ENCODE assay signal across 1 cellular context in the genomic region with DNA sequence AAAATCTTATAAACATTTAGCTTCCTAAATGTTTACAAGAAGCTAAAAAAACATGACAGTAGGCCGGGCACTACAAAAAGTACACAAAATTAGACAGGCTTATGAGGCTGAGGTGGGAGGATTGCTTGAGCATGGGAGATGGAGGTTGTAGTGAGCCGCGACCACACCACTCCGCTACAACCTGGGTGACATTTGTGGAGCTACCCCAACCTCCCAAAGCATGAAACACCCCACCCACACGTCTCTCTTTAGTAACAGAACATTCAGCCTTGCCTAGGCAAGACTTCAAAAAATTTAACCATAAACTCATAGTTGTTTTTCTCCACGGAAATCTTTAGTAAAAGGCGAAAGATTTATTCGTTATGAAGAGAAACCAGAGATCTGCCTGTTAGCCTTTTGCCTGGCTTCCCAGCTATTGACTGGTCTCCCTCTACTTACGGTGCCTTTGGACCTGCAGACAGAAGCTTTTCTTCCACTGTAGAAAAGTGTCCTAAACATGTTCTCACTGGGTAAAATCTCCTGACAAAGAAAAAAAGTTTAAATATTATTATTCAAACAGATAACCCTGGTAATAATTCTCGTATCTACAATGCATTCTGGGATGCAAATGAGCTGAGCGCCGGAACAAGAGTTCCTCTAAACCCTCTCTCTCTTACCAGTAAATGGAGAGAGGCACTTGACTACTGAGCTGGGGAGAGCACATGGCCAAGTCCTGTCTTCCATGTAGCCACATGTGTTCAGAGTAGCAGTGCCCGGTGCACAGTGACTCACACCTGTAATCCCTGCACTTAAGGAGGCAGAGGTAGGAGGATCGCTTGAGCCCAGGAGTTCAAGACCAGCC.
TF ChIP-seq lines count a peak whose summit lies in the region.

No MANE protein-coding gene starts in this region.

TF ChIP-seq in HepG2, 621 proteins besides CTCF, POLR2A, EP300 and RAD21 (continued from another document and continues in another):
- TF ChIP-seq ARNT2 (CRISPR knock-in tag; IDR thresholded peaks at IDR 0.05; ENCODE audit: low read depth) = peak; percentile 75; the same call in 1 of the 2 replicates
- TF ChIP-seq, protein P1, sequence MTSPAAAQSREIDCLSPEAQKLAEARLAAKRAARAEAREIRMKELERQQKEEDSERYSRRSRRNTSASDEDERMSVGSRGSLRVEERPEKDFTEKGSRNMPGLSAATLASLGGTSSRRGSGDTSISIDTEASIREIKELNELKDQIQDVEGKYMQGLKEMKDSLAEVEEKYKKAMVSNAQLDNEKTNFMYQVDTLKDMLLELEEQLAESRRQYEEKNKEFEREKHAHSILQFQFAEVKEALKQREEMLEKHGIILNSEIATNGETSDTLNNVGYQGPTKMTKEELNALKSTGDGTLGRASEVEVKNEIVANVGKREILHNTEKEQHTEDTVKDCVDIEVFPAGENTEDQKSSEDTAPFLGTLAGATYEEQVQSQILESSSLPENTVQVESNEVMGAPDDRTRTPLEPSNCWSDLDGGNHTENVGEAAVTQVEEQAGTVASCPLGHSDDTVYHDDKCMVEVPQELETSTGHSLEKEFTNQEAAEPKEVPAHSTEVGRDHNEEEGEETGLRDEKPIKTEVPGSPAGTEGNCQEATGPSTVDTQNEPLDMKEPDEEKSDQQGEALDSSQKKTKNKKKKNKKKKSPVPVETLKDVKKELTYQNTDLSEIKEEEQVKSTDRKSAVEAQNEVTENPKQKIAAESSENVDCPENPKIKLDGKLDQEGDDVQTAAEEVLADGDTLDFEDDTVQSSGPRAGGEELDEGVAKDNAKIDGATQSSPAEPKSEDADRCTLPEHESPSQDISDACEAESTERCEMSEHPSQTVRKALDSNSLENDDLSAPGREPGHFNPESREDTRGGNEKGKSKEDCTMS (CRISPR knock-in tag; conservative IDR thresholded peaks at IDR 0.05) = no peak
- peak; percentile 44 for TF ChIP-seq NR2F6 (IDR thresholded peaks at IDR 0.05)
- peak; percentile 56 for TF ChIP-seq NR2F6 (CRISPR knock-in tag; IDR thresholded peaks at IDR 0.05)
- peak; percentile 59; the same call in 1 of the 2 replicates for TF ChIP-seq SAFB2 (CRISPR knock-in tag; IDR thresholded peaks at IDR 0.05; ENCODE audit: borderline replicate concordance, low read depth)
- TF ChIP-seq ZFP82 (CRISPR knock-in tag; IDR thresholded peaks at IDR 0.05; ENCODE audit: borderline replicate concordance) = no peak
- no peak for TF ChIP-seq ZMYM3 (CRISPR knock-in tag; IDR thresholded peaks at IDR 0.05)
- TF ChIP-seq, protein P2, sequence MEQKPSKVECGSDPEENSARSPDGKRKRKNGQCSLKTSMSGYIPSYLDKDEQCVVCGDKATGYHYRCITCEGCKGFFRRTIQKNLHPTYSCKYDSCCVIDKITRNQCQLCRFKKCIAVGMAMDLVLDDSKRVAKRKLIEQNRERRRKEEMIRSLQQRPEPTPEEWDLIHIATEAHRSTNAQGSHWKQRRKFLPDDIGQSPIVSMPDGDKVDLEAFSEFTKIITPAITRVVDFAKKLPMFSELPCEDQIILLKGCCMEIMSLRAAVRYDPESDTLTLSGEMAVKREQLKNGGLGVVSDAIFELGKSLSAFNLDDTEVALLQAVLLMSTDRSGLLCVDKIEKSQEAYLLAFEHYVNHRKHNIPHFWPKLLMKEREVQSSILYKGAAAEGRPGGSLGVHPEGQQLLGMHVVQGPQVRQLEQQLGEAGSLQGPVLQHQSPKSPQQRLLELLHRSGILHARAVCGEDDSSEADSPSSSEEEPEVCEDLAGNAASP (CRISPR knock-in tag; IDR thresholded peaks at IDR 0.05; ENCODE audit: borderline replicate concordance) = peak; percentile 77
- TF ChIP-seq, protein P3, sequence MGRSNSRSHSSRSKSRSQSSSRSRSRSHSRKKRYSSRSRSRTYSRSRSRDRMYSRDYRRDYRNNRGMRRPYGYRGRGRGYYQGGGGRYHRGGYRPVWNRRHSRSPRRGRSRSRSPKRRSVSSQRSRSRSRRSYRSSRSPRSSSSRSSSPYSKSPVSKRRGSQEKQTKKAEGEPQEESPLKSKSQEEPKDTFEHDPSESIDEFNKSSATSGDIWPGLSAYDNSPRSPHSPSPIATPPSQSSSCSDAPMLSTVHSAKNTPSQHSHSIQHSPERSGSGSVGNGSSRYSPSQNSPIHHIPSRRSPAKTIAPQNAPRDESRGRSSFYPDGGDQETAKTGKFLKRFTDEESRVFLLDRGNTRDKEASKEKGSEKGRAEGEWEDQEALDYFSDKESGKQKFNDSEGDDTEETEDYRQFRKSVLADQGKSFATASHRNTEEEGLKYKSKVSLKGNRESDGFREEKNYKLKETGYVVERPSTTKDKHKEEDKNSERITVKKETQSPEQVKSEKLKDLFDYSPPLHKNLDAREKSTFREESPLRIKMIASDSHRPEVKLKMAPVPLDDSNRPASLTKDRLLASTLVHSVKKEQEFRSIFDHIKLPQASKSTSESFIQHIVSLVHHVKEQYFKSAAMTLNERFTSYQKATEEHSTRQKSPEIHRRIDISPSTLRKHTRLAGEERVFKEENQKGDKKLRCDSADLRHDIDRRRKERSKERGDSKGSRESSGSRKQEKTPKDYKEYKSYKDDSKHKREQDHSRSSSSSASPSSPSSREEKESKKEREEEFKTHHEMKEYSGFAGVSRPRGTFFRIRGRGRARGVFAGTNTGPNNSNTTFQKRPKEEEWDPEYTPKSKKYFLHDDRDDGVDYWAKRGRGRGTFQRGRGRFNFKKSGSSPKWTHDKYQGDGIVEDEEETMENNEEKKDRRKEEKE (IDR thresholded peaks at IDR 0.05) = no peak
- no peak for TF ChIP-seq SMAD9 (CRISPR knock-in tag; IDR thresholded peaks at IDR 0.05)
- TF ChIP-seq ZFP41 (CRISPR knock-in tag; IDR thresholded peaks at IDR 0.05; ENCODE audit: borderline replicate concordance) = 0 out of 2 replicates have a peak, but pooled peaks have one; percentile 42
- TF ChIP-seq CREB1 (IDR thresholded peaks at IDR 0.05) = no peak
- TF ChIP-seq CREB1 (CRISPR knock-in tag; IDR thresholded peaks at IDR 0.05) = peak; percentile 83
- no peak for TF ChIP-seq HNRNPUL1 (IDR thresholded peaks at IDR 0.05; ENCODE audit: low read depth, low read length)
- TF ChIP-seq RBAK (CRISPR knock-in tag; IDR thresholded peaks at IDR 0.05) = 0 out of 2 replicates have a peak, but pooled peaks have one; percentile 28
- TF ChIP-seq ADNP (CRISPR knock-in tag; IDR thresholded peaks at IDR 0.05) = no peak
- TF ChIP-seq ZNF841 (CRISPR knock-in tag; IDR thresholded peaks at IDR 0.05; ENCODE audit: borderline replicate concordance) = no peak
- TF ChIP-seq NKX3-1 (CRISPR knock-in tag; IDR thresholded peaks at IDR 0.05) = peak; percentile 46; the same call in 1 of the 2 replicates
- peak; percentile 57; the same call in 1 of the 2 replicates for TF ChIP-seq ZNF547 (CRISPR knock-in tag; IDR thresholded peaks at IDR 0.05)
- TF ChIP-seq, protein P4, sequence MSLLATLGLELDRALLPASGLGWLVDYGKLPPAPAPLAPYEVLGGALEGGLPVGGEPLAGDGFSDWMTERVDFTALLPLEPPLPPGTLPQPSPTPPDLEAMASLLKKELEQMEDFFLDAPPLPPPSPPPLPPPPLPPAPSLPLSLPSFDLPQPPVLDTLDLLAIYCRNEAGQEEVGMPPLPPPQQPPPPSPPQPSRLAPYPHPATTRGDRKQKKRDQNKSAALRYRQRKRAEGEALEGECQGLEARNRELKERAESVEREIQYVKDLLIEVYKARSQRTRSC (CRISPR knock-in tag; IDR thresholded peaks at IDR 0.05; ENCODE audit: low read depth) = no peak
- peak; percentile 83 for TF ChIP-seq MIER2 (CRISPR knock-in tag; IDR thresholded peaks at IDR 0.05)
- no peak; the same call in 1 of the 2 replicates for TF ChIP-seq DMAP1 (CRISPR knock-in tag; IDR thresholded peaks at IDR 0.05)
- TF ChIP-seq MIXL1 (CRISPR knock-in tag; IDR thresholded peaks at IDR 0.05) = peak; percentile 84
- TF ChIP-seq, protein P5, sequence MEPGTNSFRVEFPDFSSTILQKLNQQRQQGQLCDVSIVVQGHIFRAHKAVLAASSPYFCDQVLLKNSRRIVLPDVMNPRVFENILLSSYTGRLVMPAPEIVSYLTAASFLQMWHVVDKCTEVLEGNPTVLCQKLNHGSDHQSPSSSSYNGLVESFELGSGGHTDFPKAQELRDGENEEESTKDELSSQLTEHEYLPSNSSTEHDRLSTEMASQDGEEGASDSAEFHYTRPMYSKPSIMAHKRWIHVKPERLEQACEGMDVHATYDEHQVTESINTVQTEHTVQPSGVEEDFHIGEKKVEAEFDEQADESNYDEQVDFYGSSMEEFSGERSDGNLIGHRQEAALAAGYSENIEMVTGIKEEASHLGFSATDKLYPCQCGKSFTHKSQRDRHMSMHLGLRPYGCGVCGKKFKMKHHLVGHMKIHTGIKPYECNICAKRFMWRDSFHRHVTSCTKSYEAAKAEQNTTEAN (CRISPR knock-in tag; conservative IDR thresholded peaks at IDR 0.05) = 0 out of 2 replicates have a peak, but pooled peaks have one; percentile 45
- TF ChIP-seq, protein P6, sequence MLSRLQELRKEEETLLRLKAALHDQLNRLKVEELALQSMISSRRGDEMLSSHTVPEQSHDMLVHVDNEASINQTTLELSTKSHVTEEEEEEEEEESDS (CRISPR knock-in tag; IDR thresholded peaks at IDR 0.05; ENCODE audit: borderline replicate concordance) = peak; percentile 100
- no peak for TF ChIP-seq AGO1 (IDR thresholded peaks at IDR 0.05; ENCODE audit: low read depth, low read length, poor library complexity, severe bottlenecking)
- TF ChIP-seq FOXO1 (CRISPR knock-in tag; IDR thresholded peaks at IDR 0.05) = peak; percentile 62; the same call in 1 of the 2 replicates
- 0 out of 2 replicates have a peak, but pooled peaks have one; percentile 36 for TF ChIP-seq RFX3 (CRISPR knock-in tag; IDR thresholded peaks at IDR 0.05)
- TF ChIP-seq, protein P7, sequence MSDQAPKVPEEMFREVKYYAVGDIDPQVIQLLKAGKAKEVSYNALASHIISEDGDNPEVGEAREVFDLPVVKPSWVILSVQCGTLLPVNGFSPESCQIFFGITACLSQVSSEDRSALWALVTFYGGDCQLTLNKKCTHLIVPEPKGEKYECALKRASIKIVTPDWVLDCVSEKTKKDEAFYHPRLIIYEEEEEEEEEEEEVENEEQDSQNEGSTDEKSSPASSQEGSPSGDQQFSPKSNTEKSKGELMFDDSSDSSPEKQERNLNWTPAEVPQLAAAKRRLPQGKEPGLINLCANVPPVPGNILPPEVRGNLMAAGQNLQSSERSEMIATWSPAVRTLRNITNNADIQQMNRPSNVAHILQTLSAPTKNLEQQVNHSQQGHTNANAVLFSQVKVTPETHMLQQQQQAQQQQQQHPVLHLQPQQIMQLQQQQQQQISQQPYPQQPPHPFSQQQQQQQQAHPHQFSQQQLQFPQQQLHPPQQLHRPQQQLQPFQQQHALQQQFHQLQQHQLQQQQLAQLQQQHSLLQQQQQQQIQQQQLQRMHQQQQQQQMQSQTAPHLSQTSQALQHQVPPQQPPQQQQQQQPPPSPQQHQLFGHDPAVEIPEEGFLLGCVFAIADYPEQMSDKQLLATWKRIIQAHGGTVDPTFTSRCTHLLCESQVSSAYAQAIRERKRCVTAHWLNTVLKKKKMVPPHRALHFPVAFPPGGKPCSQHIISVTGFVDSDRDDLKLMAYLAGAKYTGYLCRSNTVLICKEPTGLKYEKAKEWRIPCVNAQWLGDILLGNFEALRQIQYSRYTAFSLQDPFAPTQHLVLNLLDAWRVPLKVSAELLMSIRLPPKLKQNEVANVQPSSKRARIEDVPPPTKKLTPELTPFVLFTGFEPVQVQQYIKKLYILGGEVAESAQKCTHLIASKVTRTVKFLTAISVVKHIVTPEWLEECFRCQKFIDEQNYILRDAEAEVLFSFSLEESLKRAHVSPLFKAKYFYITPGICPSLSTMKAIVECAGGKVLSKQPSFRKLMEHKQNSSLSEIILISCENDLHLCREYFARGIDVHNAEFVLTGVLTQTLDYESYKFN (CRISPR knock-in tag; conservative IDR thresholded peaks at IDR 0.05) = peak; percentile 9; the same call in 1 of the 2 replicates
- TF ChIP-seq, protein P8, sequence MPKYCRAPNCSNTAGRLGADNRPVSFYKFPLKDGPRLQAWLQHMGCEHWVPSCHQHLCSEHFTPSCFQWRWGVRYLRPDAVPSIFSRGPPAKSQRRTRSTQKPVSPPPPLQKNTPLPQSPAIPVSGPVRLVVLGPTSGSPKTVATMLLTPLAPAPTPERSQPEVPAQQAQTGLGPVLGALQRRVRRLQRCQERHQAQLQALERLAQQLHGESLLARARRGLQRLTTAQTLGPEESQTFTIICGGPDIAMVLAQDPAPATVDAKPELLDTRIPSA (CRISPR knock-in tag; IDR thresholded peaks at IDR 0.05; ENCODE audit: borderline replicate concordance) = no peak
- TF ChIP-seq ZNF652 (CRISPR knock-in tag; IDR thresholded peaks at IDR 0.05; ENCODE audit: borderline replicate concordance, low read depth) = peak; percentile 51; the same call in 1 of the 2 replicates
- no peak for TF ChIP-seq ZNF703 (CRISPR knock-in tag; IDR thresholded peaks at IDR 0.05; ENCODE audit: borderline replicate concordance)
- TF ChIP-seq ZSCAN20 (CRISPR knock-in tag; IDR thresholded peaks at IDR 0.05; ENCODE audit: borderline replicate concordance) = no peak
- TF ChIP-seq KLF9 (CRISPR knock-in tag; IDR thresholded peaks at IDR 0.05; ENCODE audit: low read depth) = peak; percentile 48; the same call in 1 of the 2 replicates
- TF ChIP-seq, protein P9, sequence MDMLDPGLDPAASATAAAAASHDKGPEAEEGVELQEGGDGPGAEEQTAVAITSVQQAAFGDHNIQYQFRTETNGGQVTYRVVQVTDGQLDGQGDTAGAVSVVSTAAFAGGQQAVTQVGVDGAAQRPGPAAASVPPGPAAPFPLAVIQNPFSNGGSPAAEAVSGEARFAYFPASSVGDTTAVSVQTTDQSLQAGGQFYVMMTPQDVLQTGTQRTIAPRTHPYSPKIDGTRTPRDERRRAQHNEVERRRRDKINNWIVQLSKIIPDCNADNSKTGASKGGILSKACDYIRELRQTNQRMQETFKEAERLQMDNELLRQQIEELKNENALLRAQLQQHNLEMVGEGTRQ (IDR thresholded peaks at IDR 0.05; ENCODE audit: low read depth, low read length) = no peak
- TF ChIP-seq, protein P9 (CRISPR knock-in tag; IDR thresholded peaks at IDR 0.05; ENCODE audit: borderline replicate concordance) = no peak
- TF ChIP-seq CBX1 (IDR thresholded peaks at IDR 0.05; ENCODE audit: low read depth) = peak; percentile 100
- TF ChIP-seq ZNF839 (CRISPR knock-in tag; IDR thresholded peaks at IDR 0.05; ENCODE audit: borderline replicate concordance) = no peak
- peak; percentile 58; the same call in 1 of the 2 replicates for TF ChIP-seq FOSL2 (CRISPR knock-in tag; IDR thresholded peaks at IDR 0.05)
- no peak for TF ChIP-seq TAF15 (IDR thresholded peaks at IDR 0.05; ENCODE audit: low read depth, low read length, poor library complexity, severe bottlenecking)
- TF ChIP-seq, protein P10, sequence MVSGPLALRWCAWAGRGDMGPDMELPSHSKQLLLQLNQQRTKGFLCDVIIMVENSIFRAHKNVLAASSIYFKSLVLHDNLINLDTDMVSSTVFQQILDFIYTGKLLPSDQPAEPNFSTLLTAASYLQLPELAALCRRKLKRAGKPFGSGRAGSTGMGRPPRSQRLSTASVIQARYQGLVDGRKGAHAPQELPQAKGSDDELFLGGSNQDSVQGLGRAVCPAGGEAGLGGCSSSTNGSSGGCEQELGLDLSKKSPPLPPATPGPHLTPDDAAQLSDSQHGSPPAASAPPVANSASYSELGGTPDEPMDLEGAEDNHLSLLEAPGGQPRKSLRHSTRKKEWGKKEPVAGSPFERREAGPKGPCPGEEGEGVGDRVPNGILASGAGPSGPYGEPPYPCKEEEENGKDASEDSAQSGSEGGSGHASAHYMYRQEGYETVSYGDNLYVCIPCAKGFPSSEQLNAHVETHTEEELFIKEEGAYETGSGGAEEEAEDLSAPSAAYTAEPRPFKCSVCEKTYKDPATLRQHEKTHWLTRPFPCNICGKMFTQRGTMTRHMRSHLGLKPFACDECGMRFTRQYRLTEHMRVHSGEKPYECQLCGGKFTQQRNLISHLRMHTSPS (CRISPR knock-in tag; IDR thresholded peaks at IDR 0.05; ENCODE audit: low read depth) = no peak
